ENCODE assay signal across 16 cellular contexts in genomic region chr3:133492159-133492860, GRCh38.
DNase-seq lines count a peak whose midpoint lies in the region; ATAC-seq and TF ChIP-seq lines count a peak whose summit lies in the region.
"Had no signal": no experiment of that assay in that cellular context is flagged by ENCODE, and none has a peak within 500 bp of the region (broad histone marks: within the 10 kb centered on the region; RNA-seq: fewer than 3 reads in every experiment).

No MANE protein-coding gene starts in this region.

- no peak for TF ChIP-seq CTCF in OCI-LY7 (conservative IDR thresholded peaks at IDR 0.05; ENCODE audit: low read length)

- H2AFZ ChIP-seq in OCI-LY7 (ENCODE audit: low read length), result peak overlapping the region; percentile 69

- intact Hi-C loops in OCI-LY7 (cut with micrococcal nuclease; ENCODE audit: unreplicated experiment), result no loop called here

- peaks cover 16% of the 10 kb centered on the region for H3K36me3 ChIP-seq in OCI-LY7 (ENCODE audit: insufficient read depth, low read length)
- H3K36me3 ChIP-seq: breast epithelium had no signal

- peaks cover 74% of the 10 kb centered on the region for H3K4me1 Mint-ChIP-seq in activated naive CD8-positive, alpha-beta T cell (ENCODE audit: low read depth)
- peaks cover 47% of the 10 kb centered on the region for H3K4me1 Mint-ChIP-seq in stimulated activated memory B cell treated with anti-CD40 and anti-IgM and Interleukin-4, amounts not matched to agents 10 μg/mL and 1 μg/mL and 100 μg/mL, for 72 hours
- H3K4me1 Mint-ChIP-seq: endodermal cell had no signal

- peak overlapping the region; percentile 78 for H3K4me2 ChIP-seq in OCI-LY7 (ENCODE audit: low read length)
- H3K4me2 ChIP-seq: smooth muscle cell had no signal

- no peaks in the 10 kb centered on the region for H3K9me2 ChIP-seq in OCI-LY7 (ENCODE audit: insufficient read depth, low read length)

- peak overlapping the region; percentile 61 for H3K4me3 ChIP-seq in OCI-LY7 (ENCODE audit: low read depth, low read length, poor library complexity, severe bottlenecking)
- H3K4me3 ChIP-seq: breast epithelium, smooth muscle cell, testis had no signal

- H3K79me2 ChIP-seq in OCI-LY7 (ENCODE audit: insufficient read depth, low read depth, low read length), result peaks cover 26% of the 10 kb centered on the region; the same call in 1 of the 2 replicates

- H3K27ac ChIP-seq in OCI-LY7 (ENCODE audit: low read depth, low read length, poor library complexity, severe bottlenecking), result peak overlapping the region; percentile 92
- H3K27ac ChIP-seq: breast epithelium, foreskin keratinocyte, HL-60, testis had no signal

- DNase-seq in activated T-cell treated with anti-CD3 and anti-CD28 coated beads for 48 hours (ENCODE audit: low read depth), result peak; percentile 24
- no peak for DNase-seq in activated T-cell treated with anti-CD3 and anti-CD28 coated beads, Interleukin-2, amount 50 U/mL, for 1 hour
- peak; percentile 72 for DNase-seq in OCI-LY7 (ENCODE audit: low spot score)
- no peak for DNase-seq in effector CD8-positive, alpha-beta T cell (lab: John Stamatoyannopoulos, UW)
- no peak for DNase-seq in COR-L47 (lab: John Stamatoyannopoulos, UW)
- DNase-seq: endodermal cell, foreskin keratinocyte, mesendoderm, NCI-H2029 treated with DMSO at 0.1 percent for 48 hours, testis had no signal

- H3K27ac Mint-ChIP-seq in activated naive CD8-positive, alpha-beta T cell, result peak overlapping the region; percentile 79
- peak overlapping the region; percentile 84 for H3K27ac Mint-ChIP-seq in stimulated activated memory B cell treated with anti-CD40 and anti-IgM and Interleukin-4, amounts not matched to agents 10 μg/mL and 1 μg/mL and 100 μg/mL, for 72 hours
- H3K27ac Mint-ChIP-seq: endodermal cell had no signal

- H3K27me3 Mint-ChIP-seq in activated naive CD8-positive, alpha-beta T cell, result no peaks in the 10 kb centered on the region
- no peaks in the 10 kb centered on the region for H3K27me3 Mint-ChIP-seq in stimulated activated memory B cell treated with anti-CD40 and anti-IgM and Interleukin-4, amounts not matched to agents 10 μg/mL and 1 μg/mL and 100 μg/mL, for 72 hours

- no TSS peak for BruUV-seq in OCI-LY7 (replicated peaks; lab: Mats Ljungman, UMichigan)

- H3K4me3 Mint-ChIP-seq in activated naive CD8-positive, alpha-beta T cell, result peak overlapping the region; percentile 48
- peak overlapping the region; percentile 22 for H3K4me3 Mint-ChIP-seq in stimulated activated memory B cell treated with anti-CD40 and anti-IgM and Interleukin-4, amounts not matched to agents 10 μg/mL and 1 μg/mL and 100 μg/mL, for 72 hours
- H3K4me3 Mint-ChIP-seq: endodermal cell had no signal

- no peaks in the 10 kb centered on the region for H4K20me1 ChIP-seq in OCI-LY7 (ENCODE audit: insufficient read depth, low read length)

- no peaks in the 10 kb centered on the region for H3K9me3 Mint-ChIP-seq in activated naive CD8-positive, alpha-beta T cell (ENCODE audit: low read depth)
- H3K9me3 Mint-ChIP-seq in stimulated activated memory B cell treated with anti-CD40 and anti-IgM and Interleukin-4, amounts not matched to agents 10 μg/mL and 1 μg/mL and 100 μg/mL, for 72 hours, result no peaks in the 10 kb centered on the region

- ATAC-seq in stimulated activated memory B cell treated with anti-CD40 and anti-IgM and Interleukin-4, amounts not matched to agents 10 μg/mL and 1 μg/mL and 100 μg/mL, for 72 hours, result no peak
- no peak for ATAC-seq in GM21390 (IDR thresholded peaks at IDR 0.05; ENCODE audit: unreplicated experiment)
- ATAC-seq: foreskin keratinocyte had no signal

- POLR2A ChIA-PET in OCI-LY7 (lab: Charles Lee), result interaction anchor here (0.6 to 7.7 kb wide), 12 partner anchors 9 to 81 kb away, joined by 3 to 196 read pairs (median 6); partner anchors contain the start of gene CDV3

- peaks cover 67% of the 10 kb centered on the region for H3K4me1 ChIP-seq in OCI-LY7 (ENCODE audit: insufficient read depth, low read length, poor library complexity, severe bottlenecking)
- H3K4me1 ChIP-seq: breast epithelium, testis had no signal

- H3K9me3 ChIP-seq in OCI-LY7 (ENCODE audit: low read length), result peaks cover 25% of the 10 kb centered on the region
- H3K9me3 ChIP-seq: breast epithelium, testis had no signal

- H3K36me3 Mint-ChIP-seq in activated naive CD8-positive, alpha-beta T cell, result no peaks in the 10 kb centered on the region
- no peaks in the 10 kb centered on the region for H3K36me3 Mint-ChIP-seq in stimulated activated memory B cell treated with anti-CD40 and anti-IgM and Interleukin-4, amounts not matched to agents 10 μg/mL and 1 μg/mL and 100 μg/mL, for 72 hours

- CTCF ChIA-PET in OCI-LY7 (lab: Charles Lee; ENCODE audit: unreplicated experiment), result interaction anchor here (0.6 to 1.6 kb wide), 4 partner anchors 9 to 75 kb away, joined by 4 to 9 read pairs (median 6); no protein-coding TSS in a partner anchor

Comparison
In these comparisons a context has a peak if more than half of its experiments do, and no peak if none do; other contexts are left out.
1. DNase-seq: peak in activated T-cell treated with anti-CD3 and anti-CD28 coated beads for 48 hours (single experiment) and OCI-LY7 (single experiment); none in activated T-cell treated with anti-CD3 and anti-CD28 coated beads, Interleukin-2, amount 50 U/mL, for 1 hour (single experiment), effector CD8-positive, alpha-beta T cell (single experiment) and COR-L47 (single experiment).